In genomic region chr6:31557443-31558317, GRCh38 we compare ENCODE assay signal across 13 cellular contexts. TPM values are rescaled to one million over a fixed set of nuclear protein-coding genes. Genes with fewer than 3 reads are reported as not detected.
A peak's percentile ranks its signal among the peaks of the same experiment; 100 is the strongest.
DNase-seq lines count a peak whose midpoint lies in the region; ATAC-seq, FAIRE-seq and TF ChIP-seq lines count a peak whose summit lies in the region.
"Had no signal": no experiment of that assay in that cellular context is flagged by ENCODE, and none has a peak within 500 bp of the region (broad histone marks: within the 10 kb centered on the region; RNA-seq: fewer than 3 reads in every experiment).

No MANE protein-coding gene starts in this region.

- H3K9ac ChIP-seq in endothelial cell of umbilical vein (replicated peaks; ENCODE audit: extremely low read depth, insufficient read depth, low read length) = no peak overlapping the region

- no peaks in the 10 kb centered on the region for H3K9me3 ChIP-seq in endothelial cell of umbilical vein (replicated peaks; ENCODE audit: control insufficient read depth, insufficient read depth, low read length)
- H3K9me3 ChIP-seq in pancreas = no peaks in the 10 kb centered on the region

- H3K4me3 ChIP-seq in endothelial cell of umbilical vein (replicated peaks in 1 of 3; ENCODE audit: insufficient read depth in 1 of 3, low read depth in 1 of 3, low read length in 3 of 3) = no peak overlapping the region
- no peak overlapping the region for H3K4me3 ChIP-seq in pancreas

- H3K4me1 Mint-ChIP-seq in stimulated activated memory B cell treated with anti-CD40 and anti-IgM and Interleukin-4, amounts not matched to agents 10 μg/mL and 1 μg/mL and 100 μg/mL, for 72 hours = peaks cover 75% of the 10 kb centered on the region

- H3K27me3 ChIP-seq in endothelial cell of umbilical vein (ENCODE audit: control insufficient read depth in 2 of 2, insufficient read depth in 2 of 2, low read length in 2 of 2) (no peaks in the 10 kb centered on the region), pancreas (no peaks in the 10 kb centered on the region)

- CTCF ChIA-PET in endothelial cell of umbilical vein (lab: Charles Lee) = interaction anchor here (31.0 kb wide), 1 partner anchor 31 kb away, joined by 1517 read pairs; the partner anchor contains the start of genes LST1, LTB, NCR3 and TNF

- H3K9me1 ChIP-seq in endothelial cell of umbilical vein (replicated peaks; ENCODE audit: control insufficient read depth, extremely low read depth, insufficient read depth, low read length) = no peaks in the 10 kb centered on the region

- no peaks in the 10 kb centered on the region for H3K9me3 Mint-ChIP-seq in stimulated activated memory B cell treated with anti-CD40 and anti-IgM and Interleukin-4, amounts not matched to agents 10 μg/mL and 1 μg/mL and 100 μg/mL, for 72 hours
- H3K9me3 Mint-ChIP-seq: WTC11 had no signal

- H3K4me2 ChIP-seq in endothelial cell of umbilical vein (ENCODE audit: insufficient read depth, low read length) = no peak overlapping the region

- H3K4me1 ChIP-seq in endothelial cell of umbilical vein (ENCODE audit: control insufficient read depth, extremely low read depth, insufficient read depth, low read length) = peaks cover 56% of the 10 kb centered on the region
- H3K4me1 ChIP-seq in pancreas = peaks cover 0 to 7% (median 0%) of the 10 kb centered on the region in 3 donors

- no peaks in the 10 kb centered on the region for H4K20me1 ChIP-seq in endothelial cell of umbilical vein (replicated peaks; ENCODE audit: control insufficient read depth, extremely low read depth, insufficient read depth, low read length)

- H3K27me3 Mint-ChIP-seq in stimulated activated memory B cell treated with anti-CD40 and anti-IgM and Interleukin-4, amounts not matched to agents 10 μg/mL and 1 μg/mL and 100 μg/mL, for 72 hours = no peaks in the 10 kb centered on the region

- peak; percentile 62 for DNase-seq in activated effector memory CD4-positive, alpha-beta T cell treated with anti-CD3 and anti-CD28 coated beads, Interleukin-2, amount 50 U/mL, for 16 hours
- DNase-seq in activated effector memory CD4-positive, alpha-beta T cell treated with Interleukin-2 at 50 U/mL for 16 hours = no peak
- DNase-seq in RPMI7951 (ENCODE audit: low read depth) = peak; percentile 29
- DNase-seq in endothelial cell of umbilical vein (ENCODE audit: low read depth, low spot score) = no peak
- DNase-seq in HCEC 1CT = no peak
- DNase-seq in pancreas = no peak
- DNase-seq in Ammon's horn (ENCODE audit: low spot score) = no peak
- DNase-seq: hypothalamus, NCI-H2107 had no signal

- H3K36me3 ChIP-seq in endothelial cell of umbilical vein (ENCODE audit: control insufficient read depth in 2 of 2, extremely low read depth in 1 of 2, insufficient read depth in 2 of 2, low read length in 2 of 2) (peaks cover 2 to 10% of the 10 kb centered on the region in 2 experiments), pancreas (peaks cover 0 to 20% (median 8%) of the 10 kb centered on the region in 3 donors)

- H3K27ac ChIP-seq in endothelial cell of umbilical vein (ENCODE audit: insufficient read depth, low read depth, low read length) = peak overlapping the region; percentile 98
- H3K27ac ChIP-seq in pancreas = no peak overlapping the region

- peak overlapping the region; percentile 89 for H3K27ac Mint-ChIP-seq in stimulated activated memory B cell treated with anti-CD40 and anti-IgM and Interleukin-4, amounts not matched to agents 10 μg/mL and 1 μg/mL and 100 μg/mL, for 72 hours
- H3K27ac Mint-ChIP-seq: WTC11 had no signal

- no peak for TF ChIP-seq POLR2A in endothelial cell of umbilical vein (IDR thresholded peaks at IDR 0.05; ENCODE audit: low read depth, low read length)

- 79 to 80% methylated on average over 24 of the region's 24 CpGs for WGBS in pancreas, 2 donors

- POLR2A ChIA-PET in endothelial cell of umbilical vein (lab: Charles Lee) = no interaction called here

- BruUV-seq in endothelial cell of umbilical vein (replicated peaks; lab: Mats Ljungman, UMichigan) = no TSS peak

- FAIRE-seq in endothelial cell of umbilical vein (lab: Jason Lieb, UNC) (peak; percentile 38), pancreas (lab: Jason Lieb, UNC) (no peak)
- FAIRE-seq: endometrium, G401.6 had no signal

- peak overlapping the region; percentile 70 for H3K4me3 Mint-ChIP-seq in stimulated activated memory B cell treated with anti-CD40 and anti-IgM and Interleukin-4, amounts not matched to agents 10 μg/mL and 1 μg/mL and 100 μg/mL, for 72 hours
- H3K4me3 Mint-ChIP-seq: WTC11 had no signal

- peaks cover 18% of the 10 kb centered on the region for H3K36me3 Mint-ChIP-seq in stimulated activated memory B cell treated with anti-CD40 and anti-IgM and Interleukin-4, amounts not matched to agents 10 μg/mL and 1 μg/mL and 100 μg/mL, for 72 hours

- no peak for TF ChIP-seq CTCF in endothelial cell of umbilical vein (IDR thresholded peaks at IDR 0.05; ENCODE audit: extremely low read depth in 1 of 2, insufficient read depth in 1 of 2, low read depth in 1 of 2, low read length in 2 of 2)
- TF ChIP-seq CTCF in pancreas (IDR thresholded peaks at IDR 0.05) = no peak

- H2AFZ ChIP-seq in endothelial cell of umbilical vein (ENCODE audit: low read depth, low read length) = no peak overlapping the region

- no peak for ATAC-seq in stimulated activated memory B cell treated with anti-CD40 and anti-IgM and Interleukin-4, amounts not matched to agents 10 μg/mL and 1 μg/mL and 100 μg/mL, for 72 hours
- ATAC-seq in pancreas = no peak
- ATAC-seq: WTC11 had no signal

- H3K79me2 ChIP-seq in endothelial cell of umbilical vein (ENCODE audit: control insufficient read depth, insufficient read depth, low read length) = peaks cover 7% of the 10 kb centered on the region

- dilution Hi-C loops in endothelial cell of umbilical vein (cut with MboI; ENCODE audit: extremely low pct_ligation_motif_present, low sequenced_read_pairs) = no loop called here

- intact Hi-C loops in endothelial cell of umbilical vein (cut with micrococcal nuclease) (no loop called here), pancreas (cut with DNase I) (no loop called here)

RNA-seq across cellular contexts. Expression of gene NFKBIL1, which starts 10.3 kb away (rescaled TPM):
- total RNA-seq in RPMI7951 (2014; rRNA removed; shearing (Covaris generic)) = 25.0 and 27.5 TPM in 2 replicates
- total RNA-seq in endothelial cell of umbilical vein = 14.6 and 15.5 TPM in 2 replicates
- 9.9 and 14.2 TPM in 2 replicates for polyA plus RNA-seq in endothelial cell of umbilical vein
- 7.1 and 11.2 TPM in 2 replicates for polyA plus RNA-seq in endothelial cell of umbilical vein (2011; cell fraction: cytosol; rRNA removed)
- polyA plus RNA-seq in endothelial cell of umbilical vein (2011; cell fraction: nucleus; rRNA removed) = 8.1 and 8.5 TPM in 2 replicates
- polyA plus RNA-seq in endothelial cell of umbilical vein (2012) = 8.4 and 10.2 TPM in 2 replicates
- polyA minus RNA-seq in endothelial cell of umbilical vein = 5.2 TPM in 2 replicates
- polyA minus RNA-seq in endothelial cell of umbilical vein (2011; cell fraction: cytosol; rRNA and poly(A)+ RNA removed) = 13.5 TPM
- polyA minus RNA-seq in endothelial cell of umbilical vein (2011; cell fraction: nucleus; rRNA and poly(A)+ RNA removed) = 2.8 and 9.3 TPM in 2 replicates
- total RNA-seq in pancreas = 10 to 100 TPM; 12.1 to 25.3 (median 20.8) TPM
- polyA plus RNA-seq in pancreas = 10 to 100 TPM; 26.5 to 46.0 TPM

RNA-seq across cellular contexts. Expression of gene ATP6V1G2, which starts 11.3 kb away (rescaled TPM):
- total RNA-seq in RPMI7951 (2014; rRNA removed; shearing (Covaris generic)) = 2.3 and 2.6 TPM in 2 replicates
- total RNA-seq in endothelial cell of umbilical vein (0.84 and 1.4 TPM in 2 replicates), pancreas (under 1 TPM; 0.16 to 0.81 (median 0.36) TPM)
- polyA plus RNA-seq in endothelial cell of umbilical vein (0.64 and 0.70 TPM in 2 replicates), pancreas (1 to 10 TPM; 1.9 to 2.1 TPM)
- 0.63 and 0.66 TPM in 2 replicates for polyA plus RNA-seq in endothelial cell of umbilical vein (2011; cell fraction: cytosol; rRNA removed)
- 2.7 and 4.2 TPM in 2 replicates for polyA plus RNA-seq in endothelial cell of umbilical vein (2011; cell fraction: nucleus; rRNA removed)
- polyA plus RNA-seq in endothelial cell of umbilical vein (2012) = 0.49 and 0.70 TPM in 2 replicates
- 0.15 and 3.6 TPM in 2 replicates for polyA minus RNA-seq in endothelial cell of umbilical vein
- not detected for polyA minus RNA-seq in endothelial cell of umbilical vein (2011; cell fraction: cytosol; rRNA and poly(A)+ RNA removed)
- polyA minus RNA-seq in endothelial cell of umbilical vein (2011; cell fraction: nucleus; rRNA and poly(A)+ RNA removed) = 1.1 and 1.5 TPM in 2 replicates

RNA-seq across cellular contexts. Expression of gene LTA, which starts 14.4 kb away (rescaled TPM):
- not detected in 2 replicates for total RNA-seq in RPMI7951 (2014; rRNA removed; shearing (Covaris generic))
- 0.46 TPM in 1 of 2 replicates, not detected in the other for total RNA-seq in endothelial cell of umbilical vein
- polyA plus RNA-seq in endothelial cell of umbilical vein = 0.08 TPM in 1 of 2 replicates, not detected in the other
- polyA plus RNA-seq in endothelial cell of umbilical vein (2011; cell fraction: cytosol; rRNA removed) = 0.08 TPM in 1 of 2 replicates, not detected in the other
- polyA plus RNA-seq in endothelial cell of umbilical vein (2011; cell fraction: nucleus; rRNA removed) = 0.13 and 0.15 TPM in 2 replicates
- polyA plus RNA-seq in endothelial cell of umbilical vein (2012) = not detected in 2 replicates
- polyA minus RNA-seq in endothelial cell of umbilical vein = 0.27 TPM in 1 of 2 replicates, not detected in the other
- not detected for polyA minus RNA-seq in endothelial cell of umbilical vein (2011; cell fraction: cytosol; rRNA and poly(A)+ RNA removed)
- polyA minus RNA-seq in endothelial cell of umbilical vein (2011; cell fraction: nucleus; rRNA and poly(A)+ RNA removed) = not detected in 2 replicates
- total RNA-seq in pancreas = 1 to 10 TPM in 1 of 6 donors, under 1 TPM in 1, not detected in 4; 0.12 to 1.3 TPM
- under 1 TPM; 0.05 to 0.15 TPM for polyA plus RNA-seq in pancreas

RNA-seq across cellular contexts. Expression of gene DDX39B, which starts 15.9 kb away (rescaled TPM):
- total RNA-seq in RPMI7951 (2014; rRNA removed; shearing (Covaris generic)) = 472 and 494 TPM in 2 replicates
- total RNA-seq in endothelial cell of umbilical vein (453 and 481 TPM in 2 replicates), pancreas (100 to 1,000 TPM; 134 to 233 (median 153) TPM)
- polyA plus RNA-seq in endothelial cell of umbilical vein (722 and 766 TPM in 2 replicates), pancreas (100 to 1,000 TPM; 423 to 669 TPM)
- 462 and 465 TPM in 2 replicates for polyA plus RNA-seq in endothelial cell of umbilical vein (2011; cell fraction: cytosol; rRNA removed)
- polyA plus RNA-seq in endothelial cell of umbilical vein (2011; cell fraction: nucleus; rRNA removed) = 1,430 and 1,543 TPM in 2 replicates
- polyA plus RNA-seq in endothelial cell of umbilical vein (2012) = 283 and 357 TPM in 2 replicates
- polyA minus RNA-seq in endothelial cell of umbilical vein = 941 and 1,099 TPM in 2 replicates
- polyA minus RNA-seq in endothelial cell of umbilical vein (2011; cell fraction: cytosol; rRNA and poly(A)+ RNA removed) = 284 TPM
- 394 and 502 TPM in 2 replicates for polyA minus RNA-seq in endothelial cell of umbilical vein (2011; cell fraction: nucleus; rRNA and poly(A)+ RNA removed)

RNA-seq across cellular contexts. Expression of gene TNF, which starts 17.7 kb away (rescaled TPM):
- 1.7 TPM in 2 replicates for total RNA-seq in RPMI7951 (2014; rRNA removed; shearing (Covaris generic))
- total RNA-seq in endothelial cell of umbilical vein (not detected in 2 replicates), pancreas (under 1 TPM in 5 of 6 donors, not detected in 1; 0.29 to 0.87 (median 0.58) TPM)
- polyA plus RNA-seq in endothelial cell of umbilical vein (not detected in 2 replicates), pancreas (under 1 TPM; 0.11 to 0.42 TPM)
- not detected in 2 replicates for polyA plus RNA-seq in endothelial cell of umbilical vein (2011; cell fraction: cytosol; rRNA removed)
- not detected in 2 replicates for polyA plus RNA-seq in endothelial cell of umbilical vein (2011; cell fraction: nucleus; rRNA removed)
- not detected in 2 replicates for polyA plus RNA-seq in endothelial cell of umbilical vein (2012)
- polyA minus RNA-seq in endothelial cell of umbilical vein = not detected in 2 replicates
- polyA minus RNA-seq in endothelial cell of umbilical vein (2011; cell fraction: cytosol; rRNA and poly(A)+ RNA removed) = not detected
- not detected in 2 replicates for polyA minus RNA-seq in endothelial cell of umbilical vein (2011; cell fraction: nucleus; rRNA and poly(A)+ RNA removed)

Comparison
In these comparisons a context has a peak if more than half of its experiments do, and no peak if none do; other contexts are left out.
1. DNase-seq: peak in activated effector memory CD4-positive, alpha-beta T cell treated with anti-CD3 and anti-CD28 coated beads, Interleukin-2, amount 50 U/mL, for 16 hours (single experiment) and RPMI7951 (single experiment); none in activated effector memory CD4-positive, alpha-beta T cell treated with Interleukin-2 at 50 U/mL for 16 hours (single experiment), endothelial cell of umbilical vein (single experiment), HCEC 1CT (single experiment), pancreas (0 of 6) and Ammon's horn (single experiment).